ENCODE assay signal across 16 cellular contexts in genomic region chr2:237575869-237576862, GRCh38. TPM values are rescaled to one million over a fixed set of nuclear protein-coding genes. Genes with fewer than 3 reads are reported as not detected.
"Had no signal": no experiment of that assay in that cellular context is flagged by ENCODE, and none has a peak within 500 bp of the region (broad histone marks: within the 10 kb centered on the region; RNA-seq: fewer than 3 reads in every experiment).

No MANE protein-coding gene starts in this region.

- H3K4me3 ChIP-seq: body of pancreas, gastrocnemius medialis, mucosa of descending colon, skin epidermis, thyroid gland, uterus had no signal

- H3K27ac Mint-ChIP-seq: activated CD4-positive, alpha-beta T cell treated with anti-CD3 and anti-CD28 coated beads, Interleukin-2, amount 10 ng/mL, durations not matched to agents 7 days and 5 days; activated T-helper 17 cell treated with anti-CD3 and anti-CD28 coated beads, Interleukin-2, amount 50 U/mL, for 72 hours had no signal

- DNase-seq: activated CD4-positive, alpha-beta T cell treated with anti-CD3 and anti-CD28 coated beads, Interleukin-2, amount 10 ng/mL, durations not matched to agents 7 days and 5 days; activated CD8-positive, alpha-beta memory T cell treated with anti-CD3 and anti-CD28 coated beads for 24 hours; activated naive CD4-positive, alpha-beta T cell treated with anti-CD3 and anti-CD28 coated beads, Interleukin-2, amount 50 U/mL, for 16 hours; gastrocnemius medialis; naive thymus-derived CD8-positive, alpha-beta T cell; occipital lobe; T-helper 9 cell had no signal

- H3K4me1 Mint-ChIP-seq: activated CD4-positive, alpha-beta T cell treated with anti-CD3 and anti-CD28 coated beads, Interleukin-2, amount 10 ng/mL, durations not matched to agents 7 days and 5 days; activated T-helper 17 cell treated with anti-CD3 and anti-CD28 coated beads, Interleukin-2, amount 50 U/mL, for 72 hours had no signal

- H3K4me3 Mint-ChIP-seq: activated CD4-positive, alpha-beta T cell treated with anti-CD3 and anti-CD28 coated beads, Interleukin-2, amount 10 ng/mL, durations not matched to agents 7 days and 5 days; activated T-helper 17 cell treated with anti-CD3 and anti-CD28 coated beads, Interleukin-2, amount 50 U/mL, for 72 hours; naive thymus-derived CD8-positive, alpha-beta T cell had no signal

- ATAC-seq: activated T-helper 17 cell treated with anti-CD3 and anti-CD28 coated beads, Interleukin-2, amount 50 U/mL, for 72 hours; body of pancreas; gastrocnemius medialis; left lobe of liver; mucosa of descending colon; naive thymus-derived CD8-positive, alpha-beta T cell had no signal

- H3K36me3 Mint-ChIP-seq: naive thymus-derived CD8-positive, alpha-beta T cell had no signal

- H3K9me3 Mint-ChIP-seq: activated CD4-positive, alpha-beta T cell treated with anti-CD3 and anti-CD28 coated beads, Interleukin-2, amount 10 ng/mL, durations not matched to agents 7 days and 5 days; activated T-helper 17 cell treated with anti-CD3 and anti-CD28 coated beads, Interleukin-2, amount 50 U/mL, for 72 hours; naive thymus-derived CD8-positive, alpha-beta T cell had no signal

- H3K9me3 ChIP-seq: body of pancreas, gastrocnemius medialis, heart right ventricle, mucosa of descending colon, thyroid gland, uterus had no signal

- H3K27me3 ChIP-seq: body of pancreas, gastrocnemius medialis, heart right ventricle, thyroid gland, uterus had no signal

- H3K36me3 ChIP-seq: gastrocnemius medialis, heart right ventricle, thyroid gland, uterus had no signal

RNA-seq across cellular contexts. Expression of gene PRLH, which starts 9.8 kb away (rescaled TPM):
- total RNA-seq: activated CD4-positive, alpha-beta T cell treated with anti-CD3 and anti-CD28 coated beads, Interleukin-2, amount 10 ng/mL, durations not matched to agents 7 days and 5 days; activated T-helper 17 cell treated with anti-CD3 and anti-CD28 coated beads, Interleukin-2, amount 50 U/mL, for 72 hours; body of pancreas; endothelial cell of umbilical vein; gastrocnemius medialis; heart right ventricle; left lobe of liver; mucosa of descending colon; naive thymus-derived CD8-positive, alpha-beta T cell; occipital lobe; thyroid gland; uterus had no signal
- polyA plus RNA-seq: endothelial cell of umbilical vein; heart right ventricle; naive thymus-derived CD8-positive, alpha-beta T cell had no signal

RNA-seq across cellular contexts. Expression of gene RAB17, which starts 14.4 kb away (rescaled TPM):
- total RNA-seq: activated CD4-positive, alpha-beta T cell treated with anti-CD3 and anti-CD28 coated beads, Interleukin-2, amount 10 ng/mL, durations not matched to agents 7 days and 5 days; naive thymus-derived CD8-positive, alpha-beta T cell had no signal
- polyA plus RNA-seq: naive thymus-derived CD8-positive, alpha-beta T cell had no signal
